In genomic region chr3:19866751-19867347, GRCh38 we compare ENCODE assay signal across 1 cellular context.
TF ChIP-seq lines count a peak whose summit lies in the region.

No MANE protein-coding gene starts in this region.

TF ChIP-seq in HepG2, 621 proteins besides CTCF, POLR2A, EP300 and RAD21 (continued from another document):
- TF ChIP-seq AFF4 (CRISPR knock-in tag; IDR thresholded peaks at IDR 0.05) (no peak), STAG1 (CRISPR knock-in tag; IDR thresholded peaks at IDR 0.05) (peak; percentile 79)
